ENCODE assay signal across 16 cellular contexts in genomic region chr9:106869458-106869857, GRCh38. TPM values are rescaled to one million over a fixed set of nuclear protein-coding genes. Genes with fewer than 3 reads are reported as not detected.
A peak's percentile ranks its signal among the peaks of the same experiment; 100 is the strongest.
DNase-seq lines count a peak whose midpoint lies in the region; ATAC-seq, FAIRE-seq and TF ChIP-seq lines count a peak whose summit lies in the region.
"Had no signal": no experiment of that assay in that cellular context is flagged by ENCODE, and none has a peak within 500 bp of the region (broad histone marks: within the 10 kb centered on the region; RNA-seq: fewer than 3 reads in every experiment).

No MANE protein-coding gene starts in this region.

- CTCF ChIA-PET in OCI-LY7 (lab: Charles Lee; ENCODE audit: unreplicated experiment) = no interaction called here

- H3K36me3 Mint-ChIP-seq in activated CD4-positive, alpha-beta T cell treated with anti-CD3 and anti-CD28 coated beads, Interleukin-2, amount 10 ng/mL, durations not matched to agents 24 days and 14 days (ENCODE audit: low read depth) = no peaks in the 10 kb centered on the region
- no peaks in the 10 kb centered on the region for H3K36me3 Mint-ChIP-seq in osteocyte (ENCODE audit: unreplicated experiment)

- H3K36me3 ChIP-seq in heart left ventricle = no peaks in the 10 kb centered on the region
- H3K36me3 ChIP-seq in vagina = no peaks in the 10 kb centered on the region
- no peaks in the 10 kb centered on the region for H3K36me3 ChIP-seq in OCI-LY7 (ENCODE audit: insufficient read depth, low read length)

- no TSS peak for BruUV-seq in OCI-LY7 (replicated peaks; lab: Mats Ljungman, UMichigan)

- H4K20me1 ChIP-seq in OCI-LY7 (ENCODE audit: insufficient read depth, low read length) = no peaks in the 10 kb centered on the region

- peaks cover 6 to 84% (median 53%) of the 10 kb centered on the region in 12 donors for H3K4me1 ChIP-seq in heart left ventricle
- H3K4me1 ChIP-seq in vagina = peaks cover 95% of the 10 kb centered on the region
- no peaks in the 10 kb centered on the region for H3K4me1 ChIP-seq in OCI-LY7 (ENCODE audit: insufficient read depth, low read length, poor library complexity, severe bottlenecking)

- intact Hi-C loops in activated CD4-positive, alpha-beta T cell treated with anti-CD3 and anti-CD28 coated beads, Interleukin-2, amount 10 ng/mL, durations not matched to agents 24 days and 14 days (cut with micrococcal nuclease) = no loop called here
- intact Hi-C loops in heart left ventricle (cut with DNase I) (loop anchor here in 5 of 10 donors (2.0 to 10.0 kb wide), 8 partner anchors 53 to 965 kb away; no protein-coding TSS in a partner anchor), vagina (cut with DNase I) (loop anchor here (10.0 kb wide), 1 partner anchor 415 kb away; the partner anchor contains the start of gene RAD23B), OCI-LY7 (cut with micrococcal nuclease; ENCODE audit: unreplicated experiment) (no loop called here)

- no peak for TF ChIP-seq POLR2A in heart left ventricle (IDR thresholded peaks at IDR 0.05)
- no peak for TF ChIP-seq POLR2A in vagina (IDR thresholded peaks at IDR 0.05)
- TF ChIP-seq POLR2A in GM12892 (IDR thresholded peaks at IDR 0.05; ENCODE audit: low read depth, low read length) = no peak

- H3K27ac Mint-ChIP-seq in activated CD4-positive, alpha-beta T cell treated with anti-CD3 and anti-CD28 coated beads, Interleukin-2, amount 10 ng/mL, durations not matched to agents 24 days and 14 days = no peak overlapping the region
- peak overlapping the region; percentile 20 for H3K27ac Mint-ChIP-seq in osteocyte (ENCODE audit: unreplicated experiment)
- H3K27ac Mint-ChIP-seq: activated naive CD4-positive, alpha-beta T cell treated with anti-CD3 and anti-CD28 coated beads, Interleukin-2, amount 50 U/mL, for 72 hours; effector memory CD8-positive, alpha-beta T cell had no signal

- no peaks in the 10 kb centered on the region for H3K79me2 ChIP-seq in OCI-LY7 (ENCODE audit: insufficient read depth, low read depth, low read length)

- H3K4me2 ChIP-seq in OCI-LY7 (ENCODE audit: low read length) = no peak overlapping the region
- H3K4me2 ChIP-seq: KMS-11 had no signal

- peaks cover 15% of the 10 kb centered on the region for H3K27me3 Mint-ChIP-seq in activated CD4-positive, alpha-beta T cell treated with anti-CD3 and anti-CD28 coated beads, Interleukin-2, amount 10 ng/mL, durations not matched to agents 24 days and 14 days
- no peaks in the 10 kb centered on the region for H3K27me3 Mint-ChIP-seq in osteocyte (ENCODE audit: unreplicated experiment)

- H3K9me3 ChIP-seq in heart left ventricle (no peaks in the 10 kb centered on the region), vagina (no peaks in the 10 kb centered on the region), OCI-LY7 (ENCODE audit: low read length) (no peaks in the 10 kb centered on the region)

- no peak overlapping the region for H2AFZ ChIP-seq in OCI-LY7 (ENCODE audit: low read length)

- peaks cover 2% of the 10 kb centered on the region for H3K4me1 Mint-ChIP-seq in activated CD4-positive, alpha-beta T cell treated with anti-CD3 and anti-CD28 coated beads, Interleukin-2, amount 10 ng/mL, durations not matched to agents 24 days and 14 days
- peaks cover 69% of the 10 kb centered on the region for H3K4me1 Mint-ChIP-seq in osteocyte (ENCODE audit: unreplicated experiment)

- 6 to 14% (median 8%) methylated on average over 3 of the region's 3 CpGs for WGBS in heart left ventricle, 4 donors

- peak; percentile 44 to 61 (median 56) for ATAC-seq in heart left ventricle
- ATAC-seq: activated naive CD4-positive, alpha-beta T cell treated with anti-CD3 and anti-CD28 coated beads, Interleukin-2, amount 50 U/mL, for 72 hours; effector memory CD8-positive, alpha-beta T cell had no signal

- peak overlapping the region; percentile 45 to 79 (median 62) for H3K27ac ChIP-seq in heart left ventricle
- H3K27ac ChIP-seq in vagina = peak overlapping the region; percentile 42
- no peak overlapping the region for H3K27ac ChIP-seq in OCI-LY7 (ENCODE audit: low read depth, low read length, poor library complexity, severe bottlenecking)
- H3K27ac ChIP-seq: 22Rv1, KMS-11 had no signal

- no peak for FAIRE-seq in GM12892 (lab: Jason Lieb, UNC)

- H3K27me3 ChIP-seq in heart left ventricle (no peaks in the 10 kb centered on the region), vagina (no peaks in the 10 kb centered on the region)

- peak; percentile 3 for DNase-seq in activated CD4-positive, alpha-beta T cell treated with anti-CD3 and anti-CD28 coated beads, Interleukin-2, amount 10 ng/mL, durations not matched to agents 24 days and 14 days
- DNase-seq in activated CD4-positive, alpha-beta T cell treated with anti-CD3 and anti-CD28 coated beads, Interleukin-2, amount 50 U/mL, for 48 hours = no peak
- DNase-seq in heart left ventricle (no peak), osteocyte (ENCODE audit: extremely low spot score, unreplicated experiment) (no peak), vagina (ENCODE audit: extremely low spot score in 2 of 2) (no peak), MV-4-11 (lab: John Stamatoyannopoulos, UW) (no peak), GM12892 (ENCODE audit: insufficient read length) (no peak), OCI-LY7 (ENCODE audit: low spot score) (no peak)
- DNase-seq: activated CD4-positive, alpha-beta T cell treated with anti-CD3 and anti-CD28 coated beads, Interleukin-2, amount 50 U/mL, for 4 hours; DMS79; effector memory CD8-positive, alpha-beta T cell; GOT3; NCI-H524 had no signal

- no peak for TF ChIP-seq CTCF in heart left ventricle (IDR thresholded peaks at IDR 0.05)
- no peak for TF ChIP-seq CTCF in osteocyte (IDR thresholded peaks at IDR 0.05)
- no peak for TF ChIP-seq CTCF in vagina (IDR thresholded peaks at IDR 0.05)
- no peak for TF ChIP-seq CTCF in OCI-LY7 (conservative IDR thresholded peaks at IDR 0.05; ENCODE audit: low read length)

- H3K4me3 Mint-ChIP-seq in activated CD4-positive, alpha-beta T cell treated with anti-CD3 and anti-CD28 coated beads, Interleukin-2, amount 10 ng/mL, durations not matched to agents 24 days and 14 days = no peak overlapping the region
- no peak overlapping the region for H3K4me3 Mint-ChIP-seq in osteocyte (ENCODE audit: unreplicated experiment)
- H3K4me3 Mint-ChIP-seq: effector memory CD8-positive, alpha-beta T cell had no signal

- POLR2A ChIA-PET in OCI-LY7 (lab: Charles Lee) = interaction anchor here (0.8 kb wide), 1 partner anchor 9 kb away, joined by 3 read pairs; no protein-coding TSS in a partner anchor

- H3K4me3 ChIP-seq in heart left ventricle = no peak overlapping the region
- H3K4me3 ChIP-seq in vagina = no peak overlapping the region
- no peak overlapping the region for H3K4me3 ChIP-seq in OCI-LY7 (ENCODE audit: low read depth, low read length, poor library complexity, severe bottlenecking)

- no peaks in the 10 kb centered on the region for H3K9me2 ChIP-seq in OCI-LY7 (ENCODE audit: insufficient read depth, low read length)

- H3K9me3 Mint-ChIP-seq in activated CD4-positive, alpha-beta T cell treated with anti-CD3 and anti-CD28 coated beads, Interleukin-2, amount 10 ng/mL, durations not matched to agents 24 days and 14 days = no peaks in the 10 kb centered on the region
- no peaks in the 10 kb centered on the region for H3K9me3 Mint-ChIP-seq in osteocyte (ENCODE audit: unreplicated experiment)

RNA-seq across cellular contexts. Expression of gene ZNF462, which starts 6.5 kb away (rescaled TPM):
- 0.37 and 0.50 TPM in 2 replicates for total RNA-seq in activated CD4-positive, alpha-beta T cell treated with anti-CD3 and anti-CD28 coated beads, Interleukin-2, amount 10 ng/mL, durations not matched to agents 24 days and 14 days
- total RNA-seq in heart left ventricle (10 to 100 TPM; 16.8 to 51.3 (median 31.5) TPM), osteocyte (55.0 and 57.3 TPM in 2 replicates), vagina (28.5 TPM), OCI-LY7 (2022) (0.35 and 0.88 TPM in 2 replicates)
- polyA plus RNA-seq in heart left ventricle = 1 to 10 TPM; 5.3 to 8.3 TPM
- 0.42 TPM for polyA plus RNA-seq in GM12892 (2012; ENCODE audit: missing spikeins)
- total RNA-seq in OCI-LY7 (2014; rRNA removed; shearing (Covaris generic)) = 0.70 and 1.1 TPM in 2 replicates

Comparison
In these comparisons a context has a peak if more than half of its experiments do, and no peak if none do; other contexts are left out.
1. RNA of gene ZNF462, which starts 6.5 kb away (total RNA-seq): 55.0 to 57.3 TPM in osteocyte, 16.8 to 51.3 TPM in heart left ventricle and 28.5 TPM in vagina (single experiment); 0.35 to 1.1 TPM in OCI-LY7 and 0.37 to 0.50 TPM in activated CD4-positive, alpha-beta T cell treated with anti-CD3 and anti-CD28 coated beads, Interleukin-2, amount 10 ng/mL, durations not matched to agents 24 days and 14 days; every median in the first group is over 4 times any median in the second.